19 cellular contexts compared by ENCODE assay signal in genomic region chr1:222420621-222421020, GRCh38.
A peak's percentile ranks its signal among the peaks of the same experiment; 100 is the strongest.
DNase-seq lines count a peak whose midpoint lies in the region; ATAC-seq and TF ChIP-seq lines count a peak whose summit lies in the region.
"Had no signal": no experiment of that assay in that cellular context is flagged by ENCODE, and none has a peak within 500 bp of the region (broad histone marks: within the 10 kb centered on the region; RNA-seq: fewer than 3 reads in every experiment).

No MANE protein-coding gene starts in this region.

- peak overlapping the region; percentile 73 to 81 for H3K27ac Mint-ChIP-seq in natural killer cell
- peak overlapping the region in 1 of 2 donors; percentile 32 for H3K27ac Mint-ChIP-seq in natural killer cell treated with Interleukin-12 subunit alpha and Interleukin-12 subunit beta and Interleukin-15 and Interleukin-18, amount 100 ng/mL, for 72 hours
- peak overlapping the region; percentile 61 for H3K27ac Mint-ChIP-seq in stimulated activated effector memory CD8-positive, alpha-beta T cell treated with anti-CD3 and anti-CD28 coated beads, Interleukin-12 subunit alpha, Interleukin-12 subunit beta, amount 100 ng/mL, for 72 hours
- no peak overlapping the region for H3K27ac Mint-ChIP-seq in HFFc6

- peaks cover 0 to 2% of the 10 kb centered on the region in 2 donors for H3K9me3 Mint-ChIP-seq in natural killer cell
- peaks cover 9% of the 10 kb centered on the region for H3K9me3 Mint-ChIP-seq in natural killer cell treated with Interleukin-12 subunit alpha and Interleukin-12 subunit beta and Interleukin-15 and Interleukin-18, amount 100 ng/mL, for 72 hours
- H3K9me3 Mint-ChIP-seq in stimulated activated effector memory CD8-positive, alpha-beta T cell treated with anti-CD3 and anti-CD28 coated beads, Interleukin-12 subunit alpha, Interleukin-12 subunit beta, amount 100 ng/mL, for 72 hours, result peaks cover 7% of the 10 kb centered on the region
- no peaks in the 10 kb centered on the region; the same call in 1 of the 2 replicates for H3K9me3 Mint-ChIP-seq in HFFc6

- TF ChIP-seq CTCF in natural killer cell (IDR thresholded peaks at IDR 0.05) (no peak), HFFc6 (IDR thresholded peaks at IDR 0.05) (no peak)

- intact Hi-C loops in natural killer cell (cut with micrococcal nuclease), result no loop called here

- no peak for DNase-seq in natural killer cell
- no peak for DNase-seq in natural killer cell treated with Interleukin-12 subunit alpha and Interleukin-12 subunit beta and Interleukin-15 and Interleukin-18, amount 100 ng/mL, for 72 hours (ENCODE audit: low spot score)
- peak; percentile 56 to 59 for DNase-seq in NCI-H526 (lab: John Stamatoyannopoulos, UW)
- peak; percentile 18 for DNase-seq in activated T-helper 1 cell treated with Interleukin-2 at 50 U/mL for 16 hours (ENCODE audit: low read depth)
- DNase-seq in stimulated activated effector memory CD8-positive, alpha-beta T cell treated with anti-CD3 and anti-CD28 coated beads, Interleukin-12 subunit alpha, Interleukin-12 subunit beta, amount 100 ng/mL, for 72 hours (ENCODE audit: low spot score in 2 of 2), result no peak
- DNase-seq in substantia nigra (lab: John Stamatoyannopoulos, UW), result no peak
- DNase-seq in NOMO-1 (lab: John Stamatoyannopoulos, UW; ENCODE audit: unreplicated experiment in 2 of 2), result no peak
- DNase-seq in HFFc6, result no peak
- DNase-seq: dorsolateral prefrontal cortex, GDM1, left lung, NCI-H1930, NCI-H510A, occipital lobe, Right ventricle myocardium superior, testis had no signal

- ATAC-seq in natural killer cell, result peak in 1 of 3 donors; percentile 70
- no peak for ATAC-seq in natural killer cell treated with Interleukin-12 subunit alpha and Interleukin-12 subunit beta and Interleukin-15 and Interleukin-18, amount 100 ng/mL, for 72 hours
- peak; percentile 55 for ATAC-seq in stimulated activated effector memory CD8-positive, alpha-beta T cell treated with anti-CD3 and anti-CD28 coated beads, Interleukin-12 subunit alpha, Interleukin-12 subunit beta, amount 100 ng/mL, for 72 hours
- ATAC-seq: HepG2, left lung, sciatic nerve had no signal

- peak overlapping the region; percentile 72 for H3K4me3 Mint-ChIP-seq in natural killer cell
- no peak overlapping the region for H3K4me3 Mint-ChIP-seq in natural killer cell treated with Interleukin-12 subunit alpha and Interleukin-12 subunit beta and Interleukin-15 and Interleukin-18, amount 100 ng/mL, for 72 hours
- H3K4me3 Mint-ChIP-seq in stimulated activated effector memory CD8-positive, alpha-beta T cell treated with anti-CD3 and anti-CD28 coated beads, Interleukin-12 subunit alpha, Interleukin-12 subunit beta, amount 100 ng/mL, for 72 hours, result no peak overlapping the region
- no peak overlapping the region for H3K4me3 Mint-ChIP-seq in HFFc6

- H3K27me3 Mint-ChIP-seq in natural killer cell (ENCODE audit: low read depth in 2 of 2) (no peaks in the 10 kb centered on the region), HFFc6 (ENCODE audit: insufficient read depth) (peaks cover 17% of the 10 kb centered on the region)
- peaks cover 0 to 9% of the 10 kb centered on the region in 2 donors for H3K27me3 Mint-ChIP-seq in natural killer cell treated with Interleukin-12 subunit alpha and Interleukin-12 subunit beta and Interleukin-15 and Interleukin-18, amount 100 ng/mL, for 72 hours

- H3K27ac ChIP-seq in substantia nigra (ENCODE audit: low read depth, low read length, poor library complexity, severe bottlenecking), result no peak overlapping the region
- H3K27ac ChIP-seq: dorsolateral prefrontal cortex, esophagus muscularis mucosa, left lung, testis had no signal

- H3K36me3 Mint-ChIP-seq in natural killer cell (peaks cover 13% of the 10 kb centered on the region), HFFc6 (ENCODE audit: low read depth) (no peaks in the 10 kb centered on the region)
- H3K36me3 Mint-ChIP-seq in natural killer cell treated with Interleukin-12 subunit alpha and Interleukin-12 subunit beta and Interleukin-15 and Interleukin-18, amount 100 ng/mL, for 72 hours, result no peaks in the 10 kb centered on the region
- H3K36me3 Mint-ChIP-seq in stimulated activated effector memory CD8-positive, alpha-beta T cell treated with anti-CD3 and anti-CD28 coated beads, Interleukin-12 subunit alpha, Interleukin-12 subunit beta, amount 100 ng/mL, for 72 hours, result no peaks in the 10 kb centered on the region

- H3K4me1 Mint-ChIP-seq in natural killer cell (peaks cover 31 to 32% of the 10 kb centered on the region in 2 donors), HFFc6 (ENCODE audit: low read depth) (no peaks in the 10 kb centered on the region)
- peaks cover 13 to 28% of the 10 kb centered on the region in 2 donors for H3K4me1 Mint-ChIP-seq in natural killer cell treated with Interleukin-12 subunit alpha and Interleukin-12 subunit beta and Interleukin-15 and Interleukin-18, amount 100 ng/mL, for 72 hours (ENCODE audit: low read depth in 2 of 2)
- H3K4me1 Mint-ChIP-seq in stimulated activated effector memory CD8-positive, alpha-beta T cell treated with anti-CD3 and anti-CD28 coated beads, Interleukin-12 subunit alpha, Interleukin-12 subunit beta, amount 100 ng/mL, for 72 hours, result peaks cover 32% of the 10 kb centered on the region

Comparison
In these comparisons a context has a peak if more than half of its experiments do, and no peak if none do; other contexts are left out.
1. DNase-seq: peak in NCI-H526 (2 of 2) and activated T-helper 1 cell treated with Interleukin-2 at 50 U/mL for 16 hours (single experiment); none in natural killer cell (single experiment), natural killer cell treated with Interleukin-12 subunit alpha and Interleukin-12 subunit beta and Interleukin-15 and Interleukin-18, amount 100 ng/mL, for 72 hours (single experiment), stimulated activated effector memory CD8-positive, alpha-beta T cell treated with anti-CD3 and anti-CD28 coated beads, Interleukin-12 subunit alpha, Interleukin-12 subunit beta, amount 100 ng/mL, for 72 hours (0 of 2), substantia nigra (0 of 49), NOMO-1 (0 of 2) and HFFc6 (single experiment).